In the genomic region with DNA sequence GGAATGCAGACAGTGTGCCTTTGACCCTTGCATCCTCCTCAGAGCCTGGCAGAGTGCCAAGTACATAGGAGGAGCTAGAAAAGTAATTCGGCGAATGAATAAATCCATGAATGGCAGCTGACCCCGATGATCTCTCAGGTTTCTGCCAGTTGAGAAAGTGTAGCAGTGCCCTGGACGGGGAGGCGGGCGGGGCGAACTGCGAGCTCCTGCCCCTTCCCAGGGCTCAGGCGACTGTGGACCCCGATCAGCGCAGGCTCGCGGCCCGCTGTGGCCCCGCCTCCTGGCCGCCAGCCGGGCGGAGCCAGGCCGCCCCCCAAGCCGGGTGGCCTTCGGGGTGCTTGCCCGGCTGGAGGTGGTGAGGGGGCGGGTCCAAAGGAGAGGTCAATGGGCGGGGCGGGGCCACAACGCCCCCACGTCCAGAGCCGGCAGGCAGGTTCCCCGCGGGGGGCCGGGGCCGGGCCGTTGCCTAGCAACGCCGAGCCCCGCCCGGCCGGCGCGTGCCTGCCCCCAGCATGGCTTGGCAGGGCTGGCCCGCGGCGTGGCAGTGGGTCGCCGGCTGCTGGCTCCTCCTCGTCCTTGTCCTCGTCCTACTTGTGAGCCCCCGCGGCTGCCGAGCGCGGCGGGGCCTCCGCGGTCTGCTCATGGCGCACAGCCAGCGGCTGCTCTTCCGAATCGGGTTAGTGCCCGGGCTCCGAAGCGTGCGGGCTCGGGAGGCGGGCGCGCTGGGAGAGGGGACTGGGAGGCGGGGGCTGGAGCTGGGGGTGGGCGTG, we compare ENCODE assay signal across 8 cellular contexts. TPM values are rescaled to one million over a fixed set of nuclear protein-coding genes. Genes with fewer than 3 reads are reported as not detected.
A peak's percentile ranks its signal among the peaks of the same experiment; 100 is the strongest.
DNase-seq lines count a peak whose midpoint lies in the region; ATAC-seq, FAIRE-seq and TF ChIP-seq lines count a peak whose summit lies in the region.

No MANE protein-coding gene starts in this region.

- H3K9me3 ChIP-seq in WERI-Rb-1 (ENCODE audit: severe bottlenecking), result no peaks in the 10 kb centered on the region

- DNase-seq in GM18507 (ENCODE audit: extremely low spot score, insufficient read length, low read depth) (peak; percentile 75), NCI-H2107 treated with DMSO at 0.1 percent for 48 hours (lab: John Stamatoyannopoulos, UW; ENCODE audit: unreplicated experiment) (peak; percentile 8), WERI-Rb-1 (peak; percentile 81), cerebellum (ENCODE audit: low spot score) (peak; percentile 89), kidney glomerular epithelial cell (lab: John Stamatoyannopoulos, UW) (peak; percentile 85)
- DNase-seq in stimulated activated CD4-positive, alpha-beta T cell treated with anti-CD3 and anti-CD28 coated beads, Interleukin-12 subunit alpha, Interleukin-12 subunit beta, amount 100 ng/mL, for 48 hours (ENCODE audit: low read depth in 2 of 3, low spot score in 1 of 3), result peak in 2 of 3 donors; percentile 4 to 32

- H3K4me3 ChIP-seq in WERI-Rb-1 (ENCODE audit: low read depth, low read length), result peak overlapping the region; percentile 66

- H3K27me3 ChIP-seq in WERI-Rb-1 (ENCODE audit: insufficient read depth, low read depth, severe bottlenecking), result no peaks in the 10 kb centered on the region

- FAIRE-seq in GM18507 (lab: Jason Lieb, UNC), result peak; percentile 59

- H3K36me3 ChIP-seq in WERI-Rb-1, result no peaks in the 10 kb centered on the region

- peak; percentile 56 for ATAC-seq in HG03025 (IDR thresholded peaks at IDR 0.05; ENCODE audit: low FRiP score, unreplicated experiment)

- TF ChIP-seq CTCF in 22Rv1 (IDR thresholded peaks at IDR 0.05) (no peak), WERI-Rb-1 (IDR thresholded peaks at IDR 0.05; ENCODE audit: low read depth, low read length) (no peak)

- H3K27ac ChIP-seq in 22Rv1 (peak overlapping the region; percentile 91), WERI-Rb-1 (peak overlapping the region; percentile 55)

RNA-seq across cellular contexts. Expression of a gene that starts 30.6 kb away (rescaled TPM):
- total RNA-seq in cerebellum, result 10.7 TPM

RNA-seq across cellular contexts. Expression of a gene that starts 33.7 kb away (rescaled TPM):
- total RNA-seq in cerebellum, result 1.2 TPM

RNA-seq across cellular contexts. Expression of a gene that starts 52.6 kb away (rescaled TPM):
- 12.2 TPM for total RNA-seq in cerebellum

RNA-seq across cellular contexts. Expression of a gene that starts 53.0 kb away (rescaled TPM):
- 52.1 TPM for total RNA-seq in cerebellum

RNA-seq across cellular contexts. Expression of a gene that starts 59.1 kb away (rescaled TPM):
- total RNA-seq in cerebellum, result 1.5 TPM

Comparison
In these comparisons a context has a peak if more than half of its experiments do, and no peak if none do; other contexts are left out.
1. Peak in every context shown above with its lines: DNase-seq, ATAC-seq, H3K4me3 ChIP-seq and H3K27ac ChIP-seq.
2. DNase-seq: peak in every context shown above with its lines; median percentile 89 in cerebellum; 85 in kidney glomerular epithelial cell; 81 in WERI-Rb-1; 75 in GM18507; 18 in stimulated activated CD4-positive, alpha-beta T cell treated with anti-CD3 and anti-CD28 coated beads, Interleukin-12 subunit alpha, Interleukin-12 subunit beta, amount 100 ng/mL, for 48 hours; 8 in NCI-H2107 treated with DMSO at 0.1 percent for 48 hours.